8 cellular contexts compared by ENCODE assay signal in the genomic region with DNA sequence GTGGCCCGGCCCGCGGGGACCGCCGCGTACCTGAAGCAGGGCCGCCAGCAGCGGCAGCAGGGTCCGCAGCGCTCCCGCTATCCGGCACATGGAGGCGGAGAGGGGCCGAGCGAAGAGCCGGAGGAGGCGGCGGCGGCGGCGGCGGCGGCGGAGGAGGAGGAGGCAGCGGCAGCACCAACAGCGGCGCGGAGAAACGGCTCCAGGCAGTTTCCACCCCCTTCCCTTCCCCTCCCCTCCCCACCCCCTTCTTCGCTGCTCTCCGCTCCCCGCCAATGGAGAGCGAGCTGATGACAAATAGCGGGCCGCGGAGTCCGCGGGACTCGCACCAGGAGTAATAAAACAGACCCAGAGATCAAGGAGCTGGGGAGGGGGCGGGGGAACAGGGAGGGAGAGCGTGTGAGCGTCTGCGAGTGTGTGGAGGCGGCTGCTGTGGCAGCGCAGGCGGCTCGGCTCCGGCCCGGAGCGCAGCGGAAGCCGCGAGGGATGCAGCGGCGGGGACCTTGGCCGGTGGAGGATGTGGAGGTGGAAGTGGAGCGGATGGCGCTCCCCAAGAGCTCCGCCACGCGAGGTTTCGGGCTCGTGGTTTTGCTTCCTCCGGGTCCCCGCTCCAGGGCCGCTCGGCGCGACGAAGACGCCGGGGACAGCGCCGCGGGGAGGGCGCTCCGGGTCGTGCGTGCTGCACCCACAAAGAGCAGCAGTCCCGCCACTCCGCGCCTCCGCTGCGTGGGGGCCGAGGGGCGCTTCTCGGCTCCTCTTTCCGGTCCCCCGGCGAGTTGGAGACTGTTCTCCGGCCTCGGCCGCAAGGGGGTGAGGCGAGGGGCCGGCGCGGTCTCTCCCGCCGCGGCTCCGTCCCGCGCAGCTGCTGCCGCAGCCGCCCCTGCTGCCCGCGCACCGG. TPM values are rescaled to one million over a fixed set of nuclear protein-coding genes. Genes with fewer than 3 reads are reported as not detected.
A peak's percentile ranks its signal among the peaks of the same experiment; 100 is the strongest.
DNase-seq lines count a peak whose midpoint lies in the region; ATAC-seq and TF ChIP-seq lines count a peak whose summit lies in the region.

A gene (minus strand): TSS at position 198 of the 895 bp plus-strand sequence. CDS start 108 bp downstream, at position 90.

- peaks cover 48 to 73% (median 49%) of the 10 kb centered on the region in 3 donors for H3K27me3 Mint-ChIP-seq in CD14-positive monocyte (ENCODE audit: low read depth in 3 of 3)

- H3K9me3 ChIP-seq in HAP-1 (no peaks in the 10 kb centered on the region), trophoblast cell (ENCODE audit: insufficient read depth, low read depth, low read length) (peaks cover 3% of the 10 kb centered on the region)

- H3K27me3 ChIP-seq in HAP-1 (ENCODE audit: low read depth) (no peaks in the 10 kb centered on the region), trophoblast cell (ENCODE audit: insufficient read depth, low read length) (peaks cover 22% of the 10 kb centered on the region)

- DNase-seq in CD14-positive monocyte (ENCODE audit: low spot score), result no peak
- peak; percentile 91 to 92 for DNase-seq in HAP-1 (ENCODE audit: low spot score in 2 of 2)
- peak; percentile 77 for DNase-seq in NCI-H446 treated with DMSO at 0.1 percent for 48 hours (lab: John Stamatoyannopoulos, UW)
- peak in 55 of 56 donors; percentile 8 to 86 (median 73) for DNase-seq in amygdala (lab: John Stamatoyannopoulos, UW)
- peak; percentile 55 for DNase-seq in left cardiac atrium
- peak in 1 of 2 donors; percentile 13 for DNase-seq in trophoblast cell
- no peak for DNase-seq in GF-D8 (lab: John Stamatoyannopoulos, UW)

- H3K4me2 ChIP-seq in trophoblast cell (ENCODE audit: low read length), result peak within 1 kb of the TSS; percentile 100

- no peak within 1 kb of the TSS for H2AK5ac ChIP-seq in trophoblast cell (ENCODE audit: low read length)

- no peak within 1 kb of the TSS for H2BK5ac ChIP-seq in trophoblast cell (ENCODE audit: low read depth, low read length, poor library complexity)

- H3K36me3 ChIP-seq in HAP-1 (replicated peaks), result no peaks in the 10 kb centered on the region; the same call in 1 of the 2 replicates
- no peaks in the 10 kb centered on the region for H3K36me3 ChIP-seq in trophoblast cell (ENCODE audit: control insufficient read depth in 1 of 2, insufficient read depth in 2 of 2, low read length in 2 of 2)

- H2AFZ ChIP-seq in trophoblast cell (ENCODE audit: insufficient read depth, low read length, poor library complexity), result peak within 1 kb of the TSS; percentile 87

- peak within 1 kb of the TSS; percentile 14 for H3K18ac ChIP-seq in trophoblast cell (ENCODE audit: low read length)

- peaks cover 0 to 15% (median 5%) of the 10 kb centered on the region in 7 donors for H3K9me3 Mint-ChIP-seq in CD14-positive monocyte

- in situ Hi-C loops in HAP-1 (cut with MboI; ENCODE audit: low sequenced_read_pairs), result no loop called here

- H4K8ac ChIP-seq in trophoblast cell (ENCODE audit: low read depth, low read length), result peak within 1 kb of the TSS; percentile 7

- H3K4ac ChIP-seq in trophoblast cell (ENCODE audit: low read depth, low read length), result no peak within 1 kb of the TSS

- peak within 1 kb of the TSS; percentile 81 for H3K4me3 ChIP-seq in HAP-1
- H3K4me3 ChIP-seq in trophoblast cell (ENCODE audit: low read depth, low read length), result peak within 1 kb of the TSS; percentile 79

- WGBS in trophoblast cell (ENCODE audit: extremely low coverage, insufficient coverage, insufficient read length), result no CpG with 5 or more reads among the region's 108 CpGs

- H3K9ac ChIP-seq in trophoblast cell (ENCODE audit: low read length), result peak within 1 kb of the TSS; percentile 73

- no peak within 1 kb of the TSS for H2BK120ac ChIP-seq in trophoblast cell (ENCODE audit: insufficient read depth, low read length, poor library complexity)

- H3K23ac ChIP-seq in trophoblast cell (ENCODE audit: low read length), result no peak within 1 kb of the TSS

- no peak within 1 kb of the TSS for H3K27ac Mint-ChIP-seq in CD14-positive monocyte

- H3K14ac ChIP-seq in trophoblast cell (ENCODE audit: low read length), result peak within 1 kb of the TSS; percentile 44

- no peak within 1 kb of the TSS for H4K91ac ChIP-seq in trophoblast cell (ENCODE audit: low read depth, low read length)

- no peak within 1 kb of the TSS for H3K27ac ChIP-seq in trophoblast cell (ENCODE audit: low read depth, low read length)

- TF ChIP-seq CTCF in CD14-positive monocyte (IDR thresholded peaks at IDR 0.05), result no peak

- H3K79me1 ChIP-seq in trophoblast cell (ENCODE audit: low read length), result no peaks in the 10 kb centered on the region

- H3K36me3 Mint-ChIP-seq in CD14-positive monocyte, result peaks cover 0 to 8% of the 10 kb centered on the region in 2 donors

- H2BK12ac ChIP-seq in trophoblast cell (ENCODE audit: low read length), result no peak within 1 kb of the TSS

- H3K4me1 ChIP-seq in HAP-1, result peaks cover 35% of the 10 kb centered on the region
- peaks cover 5 to 18% of the 10 kb centered on the region in 2 experiments for H3K4me1 ChIP-seq in trophoblast cell (ENCODE audit: control insufficient read depth in 1 of 2, insufficient read depth in 2 of 2, low read length in 2 of 2)

- H3K4me3 Mint-ChIP-seq in CD14-positive monocyte, result peak within 1 kb of the TSS; percentile 67 to 96

- ATAC-seq in left cardiac atrium (peak; percentile 67 to 73), GM18873 (IDR thresholded peaks at IDR 0.05; ENCODE audit: low FRiP score, unreplicated experiment) (no peak)

- no peaks in the 10 kb centered on the region for H3K79me2 ChIP-seq in trophoblast cell (ENCODE audit: control insufficient read depth, insufficient read depth, low read length, poor library complexity)

- H4K12ac ChIP-seq in trophoblast cell (ENCODE audit: low read depth, low read length), result no peak within 1 kb of the TSS

- intact Hi-C loops in CD14-positive monocyte (cut with micrococcal nuclease) (no loop called here), left cardiac atrium (cut with DNase I) (loop anchor here (5.0 to 10.0 kb wide), 2 partner anchors 52 to 65 kb away; no protein-coding TSS in a partner anchor)

- peaks cover 13% of the 10 kb centered on the region for H3K4me1 Mint-ChIP-seq in CD14-positive monocyte

RNA-seq across cellular contexts. Expression of the gene that starts here (rescaled TPM):
- polyA plus RNA-seq in CD14-positive monocyte, result under 1 TPM; 0.08 to 0.32 TPM
- total RNA-seq in left cardiac atrium, result 100 to 1,000 TPM; 110 to 178 TPM
- polyA plus RNA-seq in trophoblast cell (2013), result 8.5 and 10.9 TPM in 2 replicates

Comparison
In these comparisons a context has a peak if more than half of its experiments do, and no peak if none do; other contexts are left out.
1. DNase-seq: peak in HAP-1 (2 of 2), NCI-H446 treated with DMSO at 0.1 percent for 48 hours (single experiment), amygdala (55 of 56) and left cardiac atrium (single experiment); none in CD14-positive monocyte (single experiment) and GF-D8 (single experiment).
2. intact Hi-C loops: an anchor here in left cardiac atrium (5.0 to 10.0 kb wide); none called in CD14-positive monocyte.